ENCODE assay signal across 25 cellular contexts in the genomic region with DNA sequence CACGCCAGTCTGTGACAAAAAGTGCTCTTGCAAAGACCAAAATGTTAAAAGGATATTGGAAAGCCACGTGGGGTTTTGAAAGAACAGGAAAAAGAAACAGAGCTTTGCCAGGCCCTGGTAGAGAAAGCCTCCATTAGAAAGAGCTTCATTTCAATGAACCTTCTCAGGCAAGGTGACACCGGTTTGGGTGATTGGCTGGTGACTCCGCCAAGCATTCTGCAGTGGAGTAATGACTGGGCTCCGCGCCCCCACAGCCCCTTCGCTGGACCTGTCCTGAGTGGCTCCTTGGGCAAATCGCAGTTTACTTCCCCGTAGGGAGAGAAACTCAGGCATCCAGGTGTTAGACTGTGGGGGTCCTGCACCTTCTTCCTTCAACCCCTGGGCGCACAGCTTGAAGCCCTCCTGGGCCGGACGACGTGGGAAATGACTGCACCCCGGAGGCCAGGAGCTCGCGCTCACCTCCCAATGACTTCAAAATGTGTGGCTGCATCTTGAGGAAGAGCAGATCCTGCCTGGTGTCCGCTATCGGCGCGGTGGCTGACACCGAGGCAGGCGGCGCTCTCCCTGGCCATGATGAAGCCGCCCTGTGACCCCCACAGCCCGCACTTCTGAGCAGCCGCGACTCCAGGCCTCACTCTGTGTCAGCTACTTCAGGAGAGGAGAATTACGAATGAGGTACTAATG.
A peak's percentile ranks its signal among the peaks of the same experiment; 100 is the strongest.
DNase-seq lines count a peak whose midpoint lies in the region; ATAC-seq and TF ChIP-seq lines count a peak whose summit lies in the region.
"Had no signal": no experiment of that assay in that cellular context is flagged by ENCODE, and none has a peak within 500 bp of the region (broad histone marks: within the 10 kb centered on the region; RNA-seq: fewer than 3 reads in every experiment).

No MANE protein-coding gene starts in this region.

- no peak overlapping the region for H2BK5ac ChIP-seq in H9 (ENCODE audit: insufficient read length, low read length)

- H3K27ac ChIP-seq in H9 (ENCODE audit: insufficient read length, low read depth, low read length): no peak overlapping the region
- peak overlapping the region in 1 of 2 donors; percentile 45 for H3K27ac ChIP-seq in lung (ENCODE audit: low read depth in 1 of 2, low read length in 1 of 2)
- H3K27ac ChIP-seq in spleen: no peak overlapping the region
- no peak overlapping the region for H3K27ac ChIP-seq in Peyer's patch
- H3K27ac ChIP-seq: HL-60, SJSA1 had no signal

- H3K4ac ChIP-seq in H9 (ENCODE audit: low read depth, low read length): no peak overlapping the region

- no peak overlapping the region for H3K56ac ChIP-seq in H9 (ENCODE audit: insufficient read length, low read depth, low read length)

- H2BK15ac ChIP-seq in H9 (ENCODE audit: low read depth, low read length): no peak overlapping the region

- peaks cover 9 to 13% of the 10 kb centered on the region in 2 experiments; a peak in 3 of 4 replicates for H3K4me1 Mint-ChIP-seq in H9

- TF ChIP-seq POLR2A in spleen (IDR thresholded peaks at IDR 0.05) (no peak), Peyer's patch (IDR thresholded peaks at IDR 0.05) (no peak)

- H3K79me1 ChIP-seq in H9 (ENCODE audit: insufficient read depth, low read depth, low read length, poor library complexity, severe bottlenecking): no peaks in the 10 kb centered on the region

- H3K79me2 ChIP-seq in H9 (ENCODE audit: insufficient read depth, low read length): no peaks in the 10 kb centered on the region

- no peaks in the 10 kb centered on the region for H3K23me2 ChIP-seq in H9 (ENCODE audit: insufficient read length, low read depth, low read length, poor library complexity, severe bottlenecking)

- H2BK12ac ChIP-seq in H9 (ENCODE audit: insufficient read length, low read depth, low read length): no peak overlapping the region

- H3K36me3 ChIP-seq in iPS-15b (ENCODE audit: control insufficient read depth, insufficient read depth, low read length) (no peaks in the 10 kb centered on the region), lung (ENCODE audit: control insufficient read depth in 2 of 2, insufficient read depth in 2 of 2, low read length in 2 of 2) (no peaks in the 10 kb centered on the region), spleen (no peaks in the 10 kb centered on the region), Peyer's patch (no peaks in the 10 kb centered on the region)
- H3K36me3 ChIP-seq: MG63, SJSA1 had no signal

- H2AK5ac ChIP-seq in H9 (ENCODE audit: insufficient read length, low read length): no peak overlapping the region

- no peaks in the 10 kb centered on the region for H3K9me3 ChIP-seq in H9 (ENCODE audit: control insufficient read depth, low read depth, low read length)
- H3K9me3 ChIP-seq in iPS-15b (ENCODE audit: control insufficient read depth, insufficient read depth, low read length): no peaks in the 10 kb centered on the region
- H3K9me3 ChIP-seq in lung (ENCODE audit: control insufficient read depth in 2 of 2, insufficient read depth in 1 of 2, low read length in 1 of 2): no peaks in the 10 kb centered on the region
- peaks cover 0 to 12% (median 1%) of the 10 kb centered on the region in 8 donors for H3K9me3 ChIP-seq in spleen
- H3K9me3 ChIP-seq in Peyer's patch: no peaks in the 10 kb centered on the region
- H3K9me3 ChIP-seq: MG63, SJSA1 had no signal

- no peak for TF ChIP-seq CTCF in H9 (conservative IDR thresholded peaks at IDR 0.05)
- TF ChIP-seq CTCF in lung (IDR thresholded peaks at IDR 0.05; ENCODE audit: control extremely low read depth, extremely low read depth): no peak
- TF ChIP-seq CTCF in spleen (IDR thresholded peaks at IDR 0.05 in 8 of 11, conservative IDR thresholded peaks at IDR 0.05 in 3 of 11): no peak
- no peak for TF ChIP-seq CTCF in Peyer's patch (IDR thresholded peaks at IDR 0.05)

- no peak overlapping the region for H3K4me3 Mint-ChIP-seq in H9
- H3K4me3 Mint-ChIP-seq: CD8-positive, alpha-beta T cell; HFFc6 had no signal

- H4K8ac ChIP-seq in H9 (replicated peaks; ENCODE audit: insufficient read length, low read depth, low read length): no peak overlapping the region

- no peak overlapping the region for H3K23ac ChIP-seq in H9 (ENCODE audit: insufficient read length, low read depth, low read length)

- ATAC-seq in lung (ENCODE audit: insufficient read depth, low FRiP score) (peak; percentile 62), HG03095 (IDR thresholded peaks at IDR 0.05; ENCODE audit: unreplicated experiment) (no peak)
- ATAC-seq: CD8-positive, alpha-beta T cell; HepG2; K562 had no signal

- no peak overlapping the region for H2BK120ac ChIP-seq in H9 (ENCODE audit: low read depth, low read length, poor library complexity, severe bottlenecking)

- H3K27me3 Mint-ChIP-seq in H9 (ENCODE audit: low read depth): no peaks in the 10 kb centered on the region

- peak; percentile 44 for DNase-seq in H9
- DNase-seq in lung (ENCODE audit: low spot score): no peak
- peak; percentile 54 for DNase-seq in spleen
- no peak for DNase-seq in putamen (ENCODE audit: low spot score)
- DNase-seq in kidney tubule cell (ENCODE audit: low spot score): no peak
- DNase-seq in Peyer's patch: no peak
- DNase-seq: C1 segment of cervical spinal cord; Calu3; CD8-positive, alpha-beta T cell; DMS153; GF-D8; HFFc6; NCI-H1048; NCI-H1417 treated with DMSO at 0.1 percent for 48 hours; NCI-H187; NCI-H446; NCI-H526; OCI-M1 had no signal

- H3K4me2 ChIP-seq in H9 (ENCODE audit: insufficient read depth, insufficient read length, low read length): no peak overlapping the region

- no peaks in the 10 kb centered on the region for H3K36me3 Mint-ChIP-seq in H9 (ENCODE audit: insufficient read depth in 1 of 3, low read depth in 3 of 3)
- H3K36me3 Mint-ChIP-seq: CD8-positive, alpha-beta T cell had no signal

- no peaks in the 10 kb centered on the region for H3K27me3 ChIP-seq in H9 (ENCODE audit: insufficient read depth, low read length)
- H3K27me3 ChIP-seq in iPS-15b (ENCODE audit: control insufficient read depth, insufficient read depth, low read length): no peaks in the 10 kb centered on the region
- H3K27me3 ChIP-seq in lung (ENCODE audit: control insufficient read depth, insufficient read depth): no peaks in the 10 kb centered on the region
- H3K27me3 ChIP-seq in spleen (replicated peaks in 1 of 7): peaks cover 0 to 11% (median 0%) of the 10 kb centered on the region in 7 donors
- no peaks in the 10 kb centered on the region for H3K27me3 ChIP-seq in Peyer's patch
- H3K27me3 ChIP-seq: MG63, SJSA1 had no signal

- H3K27ac Mint-ChIP-seq in H9: peak overlapping the region in 1 of 3 experiments; percentile 88; a peak in 1 of 7 replicates
- H3K27ac Mint-ChIP-seq: CD8-positive, alpha-beta T cell; HFFc6 had no signal

- intact Hi-C loops in spleen (cut with DNase I; ENCODE audit: low total_unique reads): no loop called here

- H3K14ac ChIP-seq in H9 (ENCODE audit: insufficient read depth, low read length): no peak overlapping the region

- H3K9me3 Mint-ChIP-seq in H9: no peaks in the 10 kb centered on the region

- H2BK20ac ChIP-seq in H9 (ENCODE audit: low read depth, low read length, poor library complexity, severe bottlenecking): no peak overlapping the region

- no peak overlapping the region for H3K18ac ChIP-seq in H9 (ENCODE audit: insufficient read length, low read depth, low read length)

- H3K9ac ChIP-seq in H9 (ENCODE audit: extremely low read depth, insufficient read length, low read length) (no peak overlapping the region), iPS-15b (ENCODE audit: low read depth, low read length) (peak overlapping the region; percentile 20)

- no peaks in the 10 kb centered on the region for H4K20me1 ChIP-seq in H9 (ENCODE audit: control insufficient read depth, insufficient read depth, insufficient read length)

- no peak overlapping the region for H4K5ac ChIP-seq in H9 (ENCODE audit: insufficient read length, low read depth, low read length)

- peak overlapping the region; percentile 7 for H3K4me3 ChIP-seq in iPS-15b (ENCODE audit: low read depth, low read length)
- H3K4me3 ChIP-seq in lung: no peak overlapping the region
- H3K4me3 ChIP-seq in spleen: no peak overlapping the region
- H3K4me3 ChIP-seq in Peyer's patch: no peak overlapping the region
- H3K4me3 ChIP-seq: K562, MG63, SJSA1 had no signal

- no CpG with 5 or more reads among the region's 28 CpGs for WGBS in H9 (ENCODE audit: extremely low coverage, insufficient read length, low lambda C conversion rate)
- WGBS in lung, 2 donors: 49 to 51% methylated on average over 28 of the region's 28 CpGs
- WGBS in spleen, 5 donors: 60 to 79% (median 66%) methylated on average over 16 to 28 of the region's 28 CpGs

- H3K4me1 ChIP-seq in H9 (ENCODE audit: insufficient read depth, low read length) (no peaks in the 10 kb centered on the region), iPS-15b (ENCODE audit: control insufficient read depth, insufficient read depth, low read length) (no peaks in the 10 kb centered on the region), lung (ENCODE audit: control insufficient read depth in 2 of 2, insufficient read depth in 2 of 2, low read length in 2 of 2) (no peaks in the 10 kb centered on the region), spleen (no peaks in the 10 kb centered on the region), Peyer's patch (no peaks in the 10 kb centered on the region)
- H3K4me1 ChIP-seq: SJSA1 had no signal

- H4K91ac ChIP-seq in H9 (ENCODE audit: insufficient read length, low read depth, low read length): no peak overlapping the region

- H3T11ph ChIP-seq in H9 (ENCODE audit: low read length): no peak overlapping the region

- no peak overlapping the region for H2AFZ ChIP-seq in H9 (ENCODE audit: low read length)

Comparison
In these comparisons a context has a peak if more than half of its experiments do, and no peak if none do; other contexts are left out.
1. DNase-seq: peak in H9 (single experiment) and spleen (single experiment); none in lung (single experiment), putamen (single experiment), kidney tubule cell (single experiment) and Peyer's patch (0 of 3).